ENCODE assay signal across 17 cellular contexts in genomic region chrX:13476384-13476783, GRCh38.
A peak's percentile ranks its signal among the peaks of the same experiment; 100 is the strongest.
DNase-seq lines count a peak whose midpoint lies in the region; ATAC-seq and TF ChIP-seq lines count a peak whose summit lies in the region.
"Had no signal": no experiment of that assay in that cellular context is flagged by ENCODE, and none has a peak within 500 bp of the region (broad histone marks: within the 10 kb centered on the region; RNA-seq: fewer than 3 reads in every experiment).

No MANE protein-coding gene starts in this region.

- intact Hi-C loops in right lobe of liver (cut with DNase I): loop anchor here in 1 of 2 donors (10.0 kb wide), 1 partner anchor 522 kb away; no protein-coding TSS in a partner anchor

- no peaks in the 10 kb centered on the region for H3F3A ChIP-seq in SK-N-SH (replicated peaks; ENCODE audit: insufficient read depth)

- H2AFZ ChIP-seq in SK-N-SH (ENCODE audit: low read depth): no peak overlapping the region

- 73% methylated on average over 4 of the region's 4 CpGs for WGBS in SK-N-SH (ENCODE audit: low lambda C conversion rate)
- 54% methylated on average over 4 of the region's 4 CpGs for WGBS in right lobe of liver (ENCODE audit: insufficient coverage, low coverage, low lambda C conversion rate, missing lambda C conversion rate)

- H3K4me2 ChIP-seq in SK-N-SH: no peak overlapping the region

- H3K79me2 ChIP-seq in SK-N-SH (ENCODE audit: insufficient read depth): no peaks in the 10 kb centered on the region

- H3K9me3 ChIP-seq in SK-N-SH (no peaks in the 10 kb centered on the region), SJCRH30 (replicated peaks) (0 out of 2 replicates have a peak, but pooled peaks cover 5% of the 10 kb centered on the region), right lobe of liver (no peaks in the 10 kb centered on the region), HAP-1 (no peaks in the 10 kb centered on the region)
- H3K9me3 ChIP-seq: BE2C had no signal

- no peak overlapping the region for H3K9ac ChIP-seq in SK-N-SH

- H3K36me3 ChIP-seq in SK-N-SH (replicated peaks in 1 of 2; ENCODE audit: control insufficient read depth in 1 of 2, insufficient read depth in 2 of 2, low read length in 1 of 2): no peaks in the 10 kb centered on the region
- H3K36me3 ChIP-seq in SJCRH30: no peaks in the 10 kb centered on the region
- H3K36me3 ChIP-seq in right lobe of liver: no peaks in the 10 kb centered on the region
- H3K36me3 ChIP-seq in HAP-1 (replicated peaks): no peaks in the 10 kb centered on the region
- H3K36me3 ChIP-seq: BE2C had no signal

- no peak for TF ChIP-seq EP300 in SK-N-SH (IDR thresholded peaks at IDR 0.05; ENCODE audit: borderline replicate concordance in 1 of 2, low read depth in 1 of 2, low read length in 1 of 2)

- no peak for TF ChIP-seq POLR2A in right lobe of liver (IDR thresholded peaks at IDR 0.05)

- no peaks in the 10 kb centered on the region; a peak in 1 of 4 replicates for H3K4me1 ChIP-seq in SK-N-SH (ENCODE audit: control insufficient read depth in 1 of 2, insufficient read depth in 2 of 2, low read depth in 1 of 2, low read length in 1 of 2)
- H3K4me1 ChIP-seq in SJCRH30: peaks cover 55% of the 10 kb centered on the region
- H3K4me1 ChIP-seq in right lobe of liver: no peaks in the 10 kb centered on the region
- no peaks in the 10 kb centered on the region for H3K4me1 ChIP-seq in HAP-1
- H3K4me1 ChIP-seq: BE2C had no signal

- no peaks in the 10 kb centered on the region for H4K20me1 ChIP-seq in SK-N-SH (ENCODE audit: insufficient read depth)

- POLR2A ChIA-PET in SK-N-SH (lab: Yijun Ruan, JAX): no interaction called here

- H3K27ac ChIP-seq in SK-N-SH (ENCODE audit: low read depth in 2 of 2, low read length in 1 of 2): no peak overlapping the region
- peak overlapping the region; percentile 80 for H3K27ac ChIP-seq in SJCRH30
- no peak overlapping the region for H3K27ac ChIP-seq in right lobe of liver

- H3K4me3 ChIP-seq in SK-N-SH (ENCODE audit: low read depth in 2 of 2, low read length in 1 of 2) (no peak overlapping the region), SJCRH30 (no peak overlapping the region), right lobe of liver (no peak overlapping the region), HAP-1 (no peak overlapping the region)

- H3K27me3 ChIP-seq in SK-N-SH (ENCODE audit: insufficient read depth) (no peaks in the 10 kb centered on the region), SJCRH30 (no peaks in the 10 kb centered on the region), right lobe of liver (peaks cover 0 to 4% of the 10 kb centered on the region in 2 donors), HAP-1 (ENCODE audit: low read depth) (no peaks in the 10 kb centered on the region)
- H3K27me3 ChIP-seq: BE2C had no signal

- H3K9me2 ChIP-seq in SK-N-SH: no peaks in the 10 kb centered on the region

- in situ Hi-C loops in HAP-1 (cut with MboI; ENCODE audit: low sequenced_read_pairs): loop anchor here (25.0 kb wide), 1 partner anchor 664 kb away; no protein-coding TSS in a partner anchor

- no peak for TF ChIP-seq CTCF in SK-N-SH (IDR thresholded peaks at IDR 0.05)
- TF ChIP-seq CTCF in right lobe of liver (IDR thresholded peaks at IDR 0.05): no peak

- TF ChIP-seq RAD21 in SK-N-SH (IDR thresholded peaks at IDR 0.05; ENCODE audit: low read length): no peak

- ATAC-seq in SK-N-SH treated with all-trans-retinoic acid at 6 μM for 48 hours (no peak), right lobe of liver (no peak), HG03520 (IDR thresholded peaks at IDR 0.05; ENCODE audit: unreplicated experiment) (no peak)
- ATAC-seq: CD8-positive, alpha-beta T cell; HepG2 had no signal

- DNase-seq in SK-N-SH (no peak), SJCRH30 (peak; percentile 79 to 91), left kidney (ENCODE audit: low read depth, low spot score) (peak; percentile 4), right lobe of liver (no peak), HAP-1 (ENCODE audit: low spot score in 2 of 2) (no peak)
- no peak for DNase-seq in stimulated activated CD4-positive, alpha-beta T cell treated with anti-CD3 and anti-CD28 coated beads, Interleukin-4, amount 100 ng/mL, for 24 hours
- DNase-seq: 8988T; ACHN; BE2C; CD8-positive, alpha-beta T cell; COR-L47; GF-D8; HCEC 1CT; HFFc6 had no signal

- CTCF ChIA-PET in SK-N-SH (lab: Yijun Ruan, JAX): no interaction called here

TF ChIP-seq in SK-N-SH, 30 proteins besides CTCF, POLR2A, EP300 and RAD21:
- TF ChIP-seq POLR2AphosphoS5 (IDR thresholded peaks at IDR 0.05; ENCODE audit: low read depth, low read length): no peak
- no peak for TF ChIP-seq NFIC (IDR thresholded peaks at IDR 0.05; ENCODE audit: borderline replicate concordance)
- TF ChIP-seq TCF12 (IDR thresholded peaks at IDR 0.05): 0 out of 2 replicates have a peak, but pooled peaks have one; percentile 8
- TF ChIP-seq PBX3 (IDR thresholded peaks at IDR 0.05): peak; percentile 73
- no peak for TF ChIP-seq ELF1 (IDR thresholded peaks at IDR 0.05)
TF ChIP-seq in SK-N-SH: peak in this region for 2.

TF ChIP-seq in SK-N-SH treated with all-trans-retinoic acid at 6 μM for 48 hours, 23 proteins besides CTCF, POLR2A, EP300 and RAD21 (continues in another document):
- no peak for TF ChIP-seq ZNF70 (CRISPR knock-in tag; IDR thresholded peaks at IDR 0.05)
- no peak for TF ChIP-seq OSR1 (CRISPR knock-in tag; IDR thresholded peaks at IDR 0.05)
- TF ChIP-seq TCF4 (CRISPR knock-in tag; IDR thresholded peaks at IDR 0.05; ENCODE audit: borderline replicate concordance): no peak
- no peak for TF ChIP-seq ISL1 (CRISPR knock-in tag; IDR thresholded peaks at IDR 0.05)
- TF ChIP-seq ZFP30 (CRISPR knock-in tag; IDR thresholded peaks at IDR 0.05): no peak
- TF ChIP-seq RARB (CRISPR knock-in tag; IDR thresholded peaks at IDR 0.05): no peak
- no peak for TF ChIP-seq CSRNP3 (CRISPR knock-in tag; IDR thresholded peaks at IDR 0.05)
- TF ChIP-seq ZFP3 (CRISPR knock-in tag; IDR thresholded peaks at IDR 0.05): no peak
- no peak for TF ChIP-seq ARNTL (CRISPR knock-in tag; IDR thresholded peaks at IDR 0.05; ENCODE audit: borderline replicate concordance, low read depth)
- no peak for TF ChIP-seq ZNF8 (CRISPR knock-in tag; IDR thresholded peaks at IDR 0.05)
- no peak for TF ChIP-seq GLIS3 (CRISPR knock-in tag; IDR thresholded peaks at IDR 0.05)
- TF ChIP-seq TOX (CRISPR knock-in tag; IDR thresholded peaks at IDR 0.05; ENCODE audit: borderline replicate concordance): no peak
- TF ChIP-seq TSHZ2 (CRISPR knock-in tag; IDR thresholded peaks at IDR 0.05): no peak
- no peak for TF ChIP-seq CREB5 (CRISPR knock-in tag; IDR thresholded peaks at IDR 0.05; ENCODE audit: low read depth)

Comparison
In these comparisons a context has a peak if more than half of its experiments do, and no peak if none do; other contexts are left out.
1. DNase-seq: peak in SJCRH30 (2 of 2) and left kidney (single experiment); none in SK-N-SH (single experiment), right lobe of liver (0 of 3), HAP-1 (0 of 2) and stimulated activated CD4-positive, alpha-beta T cell treated with anti-CD3 and anti-CD28 coated beads, Interleukin-4, amount 100 ng/mL, for 24 hours (single experiment).